ENCODE assay signal across 1 cellular context in the genomic region with DNA sequence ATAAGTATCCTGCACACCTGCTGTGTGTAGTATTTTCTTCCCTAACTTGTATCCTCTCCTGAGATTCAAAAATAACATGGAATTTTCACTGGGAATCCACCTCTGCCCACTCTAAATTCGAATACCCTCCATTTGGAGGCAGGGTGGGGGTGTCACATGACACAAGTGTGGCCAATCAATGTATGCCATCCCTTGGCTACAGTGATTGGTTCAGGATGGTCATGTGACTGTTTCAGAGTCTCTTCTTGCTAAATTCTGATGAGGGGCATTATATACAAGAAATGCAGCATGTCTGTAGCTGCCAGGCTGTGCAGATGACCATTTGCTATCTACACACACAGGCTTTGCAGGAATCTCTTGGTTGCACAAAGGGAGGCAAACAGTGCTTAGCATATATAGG.
TF ChIP-seq lines count a peak whose summit lies in the region.

No MANE protein-coding gene starts in this region.

TF ChIP-seq in HepG2, 621 proteins besides CTCF, POLR2A, EP300 and RAD21 (continued from another document):
- TF ChIP-seq GMEB1 (CRISPR knock-in tag; IDR thresholded peaks at IDR 0.05; ENCODE audit: borderline replicate concordance) (no peak), USF2 (IDR thresholded peaks at IDR 0.05; ENCODE audit: low read depth, low read length) (peak; percentile 35; the same call in 1 of the 2 replicates), USF2 (CRISPR knock-in tag; IDR thresholded peaks at IDR 0.05; ENCODE audit: borderline replicate concordance) (no peak), SRSF4 (IDR thresholded peaks at IDR 0.05; ENCODE audit: low read depth, low read length, poor library complexity, severe bottlenecking) (no peak)
TF ChIP-seq in HepG2: peak in this region for 1.
